Comparison of ENCODE assay signal across 9 cellular contexts in the genomic region with DNA sequence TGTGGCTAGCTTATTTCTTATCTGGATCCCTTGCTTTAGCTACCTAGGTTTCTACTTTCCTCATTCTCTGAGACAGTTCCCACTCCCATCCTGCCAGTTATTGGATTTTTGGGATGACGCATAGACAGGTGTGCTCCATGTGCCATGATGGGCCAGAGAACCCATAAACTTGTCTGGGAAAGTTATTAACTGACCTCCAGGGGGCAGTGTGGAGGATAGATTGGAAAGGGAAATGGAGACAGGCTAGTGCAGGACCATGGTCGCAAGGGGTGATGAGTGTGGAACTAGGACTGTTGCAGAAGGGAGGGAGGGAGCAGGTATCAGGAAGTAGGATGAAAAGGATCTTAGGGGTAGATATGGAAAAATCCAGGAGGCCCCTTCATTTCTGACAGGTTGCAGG.
A peak's percentile ranks its signal among the peaks of the same experiment; 100 is the strongest.
DNase-seq lines count a peak whose midpoint lies in the region; ATAC-seq, FAIRE-seq and TF ChIP-seq lines count a peak whose summit lies in the region.
"Had no signal": no experiment of that assay in that cellular context is flagged by ENCODE, and none has a peak within 500 bp of the region (broad histone marks: within the 10 kb centered on the region; RNA-seq: fewer than 3 reads in every experiment).

No MANE protein-coding gene starts in this region.

- no peak overlapping the region for H3K4me3 ChIP-seq in HFF-Myc (replicated peaks; ENCODE audit: low read depth, low read length)
- H3K4me3 ChIP-seq: skin epidermis had no signal

- DNase-seq in NCI-H2107 treated with DMSO at 0.1 percent for 48 hours (lab: John Stamatoyannopoulos, UW; ENCODE audit: unreplicated experiment), result peak; percentile 19
- no peak for DNase-seq in NCI-H2107 (lab: John Stamatoyannopoulos, UW)
- peak; percentile 11 for DNase-seq in HFF-Myc (ENCODE audit: extremely low read depth, low read depth)
- DNase-seq in RCC 7860 (ENCODE audit: low spot score), result peak; percentile 5
- peak; percentile 29 to 60 for DNase-seq in erythroblast (lab: John Stamatoyannopoulos, UW)
- DNase-seq in pons (ENCODE audit: low spot score), result peak; percentile 20
- no peak for DNase-seq in UCSD-AML1 (lab: John Stamatoyannopoulos, UW; ENCODE audit: unreplicated experiment)

- no peak for TF ChIP-seq POLR2A in erythroblast (IDR thresholded peaks at IDR 0.05; ENCODE audit: low read length)

- ATAC-seq in GM18502 (IDR thresholded peaks at IDR 0.05; ENCODE audit: poor library complexity, unreplicated experiment), result no peak

- peak; percentile 62 for TF ChIP-seq CTCF in HFF-Myc (IDR thresholded peaks at IDR 0.05; ENCODE audit: low read depth, low read length, missing control alignments)

- FAIRE-seq in RCC 7860 (lab: Jason Lieb, UNC), result no peak

Comparison
In these comparisons a context has a peak if more than half of its experiments do, and no peak if none do; other contexts are left out.
1. DNase-seq: peak in NCI-H2107 treated with DMSO at 0.1 percent for 48 hours (single experiment), HFF-Myc (single experiment), RCC 7860 (single experiment), erythroblast (2 of 2) and pons (single experiment); none in NCI-H2107 (single experiment) and UCSD-AML1 (single experiment).